Comparison of ENCODE assay signal across 17 cellular contexts in genomic region chr4:173014836-173015235, GRCh38.
"Had no signal": no experiment of that assay in that cellular context is flagged by ENCODE, and none has a peak within 500 bp of the region (broad histone marks: within the 10 kb centered on the region; RNA-seq: fewer than 3 reads in every experiment).

No MANE protein-coding gene starts in this region.

- H3K27me3 ChIP-seq: colonic mucosa, tibial nerve, uterus had no signal

- ATAC-seq: activated CD8-positive, alpha-beta T cell treated with anti-CD3 and anti-CD28 coated beads, Interleukin-2, amount 10 ng/mL, durations not matched to agents 7 days and 5 days; left lobe of liver; stimulated activated naive CD8-positive, alpha-beta T cell treated with anti-CD3 and anti-CD28 coated beads, Interleukin-15, Interleukin-2, amounts not matched to agents 100 U/mL and 50 U/mL, for 24 hours had no signal

- H3K9me3 Mint-ChIP-seq: activated CD4-positive, alpha-beta T cell treated with anti-CD3 and anti-CD28 coated beads, Interleukin-2, amount 10 ng/mL, durations not matched to agents 24 days and 14 days; activated naive CD4-positive, alpha-beta T cell treated with anti-CD3 and anti-CD28 coated beads for 36 hours; activated T-cell treated with anti-CD3 and anti-CD28 coated beads, Interleukin-2, amount 50 U/mL, for 24 hours; central memory CD8-positive, alpha-beta T cell; nephron had no signal

- DNase-seq: activated CD4-positive, alpha-beta T cell treated with anti-CD3 and anti-CD28 coated beads, Interleukin-2, amount 10 ng/mL, durations not matched to agents 24 days and 14 days; activated CD8-positive, alpha-beta T cell treated with anti-CD3 and anti-CD28 coated beads, Interleukin-2, amount 10 ng/mL, durations not matched to agents 7 days and 5 days; activated naive CD4-positive, alpha-beta T cell treated with anti-CD3 and anti-CD28 coated beads for 36 hours; activated T-cell treated with anti-CD3 and anti-CD28 coated beads, Interleukin-2, amount 50 U/mL, for 24 hours; colonic mucosa; kidney; midbrain; occipital lobe; stimulated activated naive CD8-positive, alpha-beta T cell treated with anti-CD3 and anti-CD28 coated beads, Interleukin-15, Interleukin-2, amounts not matched to agents 100 U/mL and 50 U/mL, for 24 hours; T-helper 9 cell had no signal

- H3K4me3 Mint-ChIP-seq: activated CD4-positive, alpha-beta T cell treated with anti-CD3 and anti-CD28 coated beads, Interleukin-2, amount 10 ng/mL, durations not matched to agents 24 days and 14 days; activated CD8-positive, alpha-beta T cell treated with anti-CD3 and anti-CD28 coated beads, Interleukin-2, amount 10 ng/mL, durations not matched to agents 7 days and 5 days; activated naive CD4-positive, alpha-beta T cell treated with anti-CD3 and anti-CD28 coated beads for 36 hours; activated T-cell treated with anti-CD3 and anti-CD28 coated beads, Interleukin-2, amount 50 U/mL, for 24 hours; central memory CD8-positive, alpha-beta T cell; nephron had no signal

- H3K36me3 ChIP-seq: colonic mucosa, tibial nerve, uterus had no signal

- H3K4me1 ChIP-seq: colonic mucosa had no signal

- H3K27ac Mint-ChIP-seq: activated CD4-positive, alpha-beta T cell treated with anti-CD3 and anti-CD28 coated beads, Interleukin-2, amount 10 ng/mL, durations not matched to agents 24 days and 14 days; activated CD8-positive, alpha-beta T cell treated with anti-CD3 and anti-CD28 coated beads, Interleukin-2, amount 10 ng/mL, durations not matched to agents 7 days and 5 days; activated naive CD4-positive, alpha-beta T cell treated with anti-CD3 and anti-CD28 coated beads for 36 hours; activated T-cell treated with anti-CD3 and anti-CD28 coated beads, Interleukin-2, amount 50 U/mL, for 24 hours; progenitor cell of endocrine pancreas had no signal

- H3K4me3 ChIP-seq: colonic mucosa, lung, tibial nerve, uterus had no signal

- H3K27me3 Mint-ChIP-seq: activated T-cell treated with anti-CD3 and anti-CD28 coated beads, Interleukin-2, amount 50 U/mL, for 24 hours; central memory CD8-positive, alpha-beta T cell; progenitor cell of endocrine pancreas had no signal

- H3K4me1 Mint-ChIP-seq: activated CD4-positive, alpha-beta T cell treated with anti-CD3 and anti-CD28 coated beads, Interleukin-2, amount 10 ng/mL, durations not matched to agents 24 days and 14 days; central memory CD8-positive, alpha-beta T cell had no signal

- H3K27ac ChIP-seq: colonic mucosa, tibial nerve, uterus had no signal

- H3K9me3 ChIP-seq: colonic mucosa, tibial nerve, uterus had no signal
